Comparison of ENCODE assay signal across 12 cellular contexts in the genomic region with DNA sequence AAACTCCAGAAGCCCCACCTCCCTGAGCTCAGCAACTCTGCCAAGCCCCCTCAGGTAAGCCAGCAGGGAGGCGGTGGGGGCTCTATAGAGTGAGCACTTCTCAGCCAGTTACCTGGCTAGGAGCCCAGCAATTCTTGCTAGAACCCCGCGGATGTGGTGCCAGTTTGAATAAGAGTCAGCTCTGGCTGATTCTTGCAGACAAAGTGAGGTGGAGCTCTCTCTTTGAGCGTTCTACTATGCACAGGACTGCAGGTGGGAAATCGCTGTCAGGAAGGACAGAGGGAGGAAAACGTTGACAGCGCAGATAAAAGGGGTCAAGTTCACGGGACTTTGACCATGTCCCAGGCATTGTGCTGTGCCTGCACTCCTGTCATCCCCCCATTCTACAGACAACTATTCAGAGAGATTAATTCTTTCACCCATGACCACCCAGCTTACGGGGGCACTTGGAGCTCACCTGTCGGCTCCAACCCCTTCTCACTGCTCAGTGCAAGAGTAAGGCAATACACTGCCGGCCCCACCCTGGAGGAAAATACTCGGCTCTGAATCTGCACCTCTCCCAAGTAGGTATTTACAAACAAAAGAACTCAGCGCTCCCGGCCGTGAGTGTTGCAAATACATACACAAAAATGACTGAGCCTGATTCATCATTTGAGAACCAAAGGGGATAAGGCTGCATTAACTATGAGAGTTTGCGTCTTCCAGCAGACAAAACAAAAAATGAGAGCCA.
DNase-seq lines count a peak whose midpoint lies in the region; ATAC-seq, FAIRE-seq and TF ChIP-seq lines count a peak whose summit lies in the region.
"Had no signal": no experiment of that assay in that cellular context is flagged by ENCODE, and none has a peak within 500 bp of the region (broad histone marks: within the 10 kb centered on the region; RNA-seq: fewer than 3 reads in every experiment).

No MANE protein-coding gene starts in this region.

- H3K27me3 ChIP-seq in ascending aorta, result no peaks in the 10 kb centered on the region
- H3K27me3 ChIP-seq in MG63, result no peaks in the 10 kb centered on the region

- H3K4me3 ChIP-seq in ascending aorta (peak overlapping the region in 1 of 2 donors; percentile 41), MG63 (no peak overlapping the region)
- H3K4me3 ChIP-seq: stomach had no signal

- peak overlapping the region; percentile 18 to 60 for H3K27ac ChIP-seq in ascending aorta
- H3K27ac ChIP-seq: stomach, WERI-Rb-1 had no signal

- no peaks in the 10 kb centered on the region for H3K36me3 ChIP-seq in ascending aorta
- H3K36me3 ChIP-seq in MG63, result no peaks in the 10 kb centered on the region
- H3K36me3 ChIP-seq: stomach, WERI-Rb-1 had no signal

- H3K9me3 ChIP-seq in ascending aorta (no peaks in the 10 kb centered on the region), MG63 (no peaks in the 10 kb centered on the region)
- H3K9me3 ChIP-seq: stomach had no signal

- no peak for TF ChIP-seq CTCF in ascending aorta (IDR thresholded peaks at IDR 0.05)

- peaks cover 12 to 39% of the 10 kb centered on the region in 2 donors for H3K4me1 ChIP-seq in ascending aorta

- intact Hi-C loops in cardiac septum (cut with DNase I) (no loop called here), Right ventricle myocardium superior (cut with DNase I) (loop anchor here (10.0 kb wide), 1 partner anchor 61 kb away; no protein-coding TSS in a partner anchor), ascending aorta (cut with DNase I) (no loop called here)

- FAIRE-seq in urothelium cell line (lab: Jason Lieb, UNC), result peak; percentile 20
- FAIRE-seq: D721Med had no signal

- DNase-seq in cardiac septum (ENCODE audit: low spot score) (peak; percentile 67), Right ventricle myocardium superior (no peak), ascending aorta (ENCODE audit: low spot score in 2 of 2) (no peak), iris pigment epithelial cell (ENCODE audit: low read depth) (peak; percentile 38), urothelium cell line (ENCODE audit: low spot score) (peak; percentile 48), MG63 (no peak), iPS-NIHi11 (ENCODE audit: low spot score) (no peak)
- DNase-seq: H7, stomach, WERI-Rb-1 had no signal

- ATAC-seq in Right ventricle myocardium superior (ENCODE audit: poor library complexity), result no peak
- ATAC-seq in GM21447 (IDR thresholded peaks at IDR 0.05; ENCODE audit: unreplicated experiment), result no peak

Comparison
In these comparisons a context has a peak if more than half of its experiments do, and no peak if none do; other contexts are left out.
1. DNase-seq: peak in cardiac septum (single experiment), iris pigment epithelial cell (single experiment) and urothelium cell line (single experiment); none in Right ventricle myocardium superior (single experiment), ascending aorta (0 of 2), MG63 (single experiment) and iPS-NIHi11 (single experiment).